In genomic region chr18:50083708-50084107, GRCh38 we compare ENCODE assay signal across 19 cellular contexts.
"Had no signal": no experiment of that assay in that cellular context is flagged by ENCODE, and none has a peak within 500 bp of the region (broad histone marks: within the 10 kb centered on the region; RNA-seq: fewer than 3 reads in every experiment).

No MANE protein-coding gene starts in this region.

- H3K27me3 ChIP-seq: MG63, Peyer's patch had no signal

- H3K27ac ChIP-seq: PC-9, Peyer's patch, SJSA1, SK-N-MC had no signal

- H3K4me1 ChIP-seq: Peyer's patch, SJSA1 had no signal

- H3K9me3 ChIP-seq: MG63, Peyer's patch, SJSA1 had no signal

- DNase-seq: Karpas-422, KG1, MG63, NCI-H1092 treated with DMSO at 0.1 percent for 48 hours, NCI-H1436, NCI-H187, NCI-H2029, NCI-H2081 treated with DMSO at 0.1 percent for 48 hours, NCI-H2171, NCI-H226, NCI-H446, NCI-H510A, NCI-H524 treated with DMSO at 0.1 percent for 48 hours, PC-9, Peyer's patch, Right ventricle myocardium superior, SIG-M5 had no signal

- H3K36me3 ChIP-seq: MG63, Peyer's patch, SJSA1 had no signal

- H2AFZ ChIP-seq: PC-9 had no signal

- H3K4me3 ChIP-seq: MG63, PC-9, Peyer's patch, SJSA1, SK-N-MC had no signal

- H3K4me2 ChIP-seq: PC-9 had no signal
